In genomic region chr11:66082936-66083698, GRCh38 we compare ENCODE assay signal across 10 cellular contexts. TPM values are rescaled to one million over a fixed set of nuclear protein-coding genes. Genes with fewer than 3 reads are reported as not detected.
DNase-seq lines count a peak whose midpoint lies in the region; ATAC-seq and TF ChIP-seq lines count a peak whose summit lies in the region.
"Had no signal": no experiment of that assay in that cellular context is flagged by ENCODE, and none has a peak within 500 bp of the region (broad histone marks: within the 10 kb centered on the region; RNA-seq: fewer than 3 reads in every experiment).

No MANE protein-coding gene starts in this region.

- 44 to 46% methylated on average over 4 of the region's 4 CpGs for WGBS in transverse colon (ENCODE audit: low coverage in 1 of 2), 2 donors

- peaks cover 23 to 54% (median 40%) of the 10 kb centered on the region in 4 donors for H3K4me1 ChIP-seq in transverse colon

- H3K27me3 Mint-ChIP-seq in activated B cell treated with CpG ODN at 0.5 μM for 24 hours, result no peaks in the 10 kb centered on the region
- no peaks in the 10 kb centered on the region for H3K27me3 Mint-ChIP-seq in memory B cell

- CTCF ChIA-PET in activated B cell treated with CpG ODN at 0.5 μM for 24 hours (lab: Charles Lee), result interaction anchor here (1.0 kb wide), 1 partner anchor 14 kb away, joined by 3 read pairs; no protein-coding TSS in a partner anchor

- H3K4me1 Mint-ChIP-seq in activated B cell treated with CpG ODN at 0.5 μM for 24 hours, result peaks cover 94% of the 10 kb centered on the region
- peaks cover 55% of the 10 kb centered on the region for H3K4me1 Mint-ChIP-seq in memory B cell

- H3K36me3 Mint-ChIP-seq in activated B cell treated with CpG ODN at 0.5 μM for 24 hours (ENCODE audit: low read depth) (peaks cover 8% of the 10 kb centered on the region), memory B cell (peaks cover 12% of the 10 kb centered on the region)

- ATAC-seq in activated B cell treated with CpG ODN at 0.5 μM for 24 hours (ENCODE audit: low read depth) (no peak), memory B cell (ENCODE audit: low read depth) (no peak), GM18498 (IDR thresholded peaks at IDR 0.05; ENCODE audit: unreplicated experiment) (no peak)

- no peak for TF ChIP-seq POLR2A in transverse colon (IDR thresholded peaks at IDR 0.05)

- H3K27me3 ChIP-seq in transverse colon, result no peaks in the 10 kb centered on the region

- TF ChIP-seq CTCF in activated B cell treated with CpG ODN at 0.5 μM for 24 hours (IDR thresholded peaks at IDR 0.05) (no peak), transverse colon (IDR thresholded peaks at IDR 0.05) (no peak)

- no peak overlapping the region for H3K27ac ChIP-seq in transverse colon

- DNase-seq in DMS 273 (lab: John Stamatoyannopoulos, UW; ENCODE audit: unreplicated experiment) (peak; percentile 91), NCI-H1694 (lab: John Stamatoyannopoulos, UW) (peak; percentile 14), activated B cell treated with CpG ODN at 0.5 μM for 24 hours (no peak), memory B cell (ENCODE audit: low spot score in 2 of 2) (no peak), transverse colon (no peak), T-helper 2 cell (no peak)
- DNase-seq in stimulated activated naive CD4-positive, alpha-beta T cell (lab: John Stamatoyannopoulos, UW), result no peak
- DNase-seq: activated CD4-positive, CD25-positive, alpha-beta regulatory T cell had no signal

- no peaks in the 10 kb centered on the region for H3K9me3 ChIP-seq in transverse colon

- H3K27ac Mint-ChIP-seq in activated B cell treated with CpG ODN at 0.5 μM for 24 hours (peak overlapping the region; percentile 55), memory B cell (peak overlapping the region; percentile 77)

- in situ Hi-C loops in transverse colon (cut with MboI; ENCODE audit: low pct_ligation_motif_present in 1 of 4, low pct_unique_long_range_greater_than_20kb in 1 of 4, low sequenced_read_pairs in 3 of 4), result no loop called here

- no peaks in the 10 kb centered on the region for H3K9me3 Mint-ChIP-seq in activated B cell treated with CpG ODN at 0.5 μM for 24 hours
- no peaks in the 10 kb centered on the region for H3K9me3 Mint-ChIP-seq in memory B cell

- POLR2A ChIA-PET in activated B cell treated with CpG ODN at 0.5 μM for 24 hours (lab: Charles Lee), result interaction anchor here (1.1 to 5.4 kb wide), 2 partner anchors 12 to 13 kb away, joined by 3 to 59 read pairs; partner anchors contain the start of gene PACS1

- TF ChIP-seq EP300 in transverse colon (IDR thresholded peaks at IDR 0.05; ENCODE audit: low read depth), result no peak

- no peaks in the 10 kb centered on the region for H3K36me3 ChIP-seq in transverse colon

- no peak overlapping the region for H3K4me3 ChIP-seq in transverse colon

- H3K4me3 Mint-ChIP-seq in activated B cell treated with CpG ODN at 0.5 μM for 24 hours, result no peak overlapping the region
- peak overlapping the region; percentile 22 for H3K4me3 Mint-ChIP-seq in memory B cell

- intact Hi-C loops in activated B cell treated with CpG ODN at 0.5 μM for 24 hours (cut with micrococcal nuclease), result no loop called here
- intact Hi-C loops in transverse colon (cut with DNase I; ENCODE audit: low total_unique reads), result no loop called here

RNA-seq across cellular contexts. Expression of gene PACS1, which starts 13.0 kb away (rescaled TPM):
- total RNA-seq in activated B cell treated with CpG ODN at 0.5 μM for 24 hours (118 and 121 TPM in 2 replicates), transverse colon (10 to 100 TPM in 3 of 4 donors, 1 to 10 TPM in 1; 9.8 to 52.0 (median 27.2) TPM)

RNA-seq across cellular contexts. Expression of gene SF3B2, which starts 31.0 kb away (rescaled TPM):
- total RNA-seq in activated B cell treated with CpG ODN at 0.5 μM for 24 hours, result 198 and 219 TPM in 2 replicates
- 100 to 1,000 TPM in 3 of 4 donors, 10 to 100 TPM in 1; 71.8 to 152 (median 137) TPM for total RNA-seq in transverse colon

RNA-seq across cellular contexts. Expression of gene GAL3ST3, which starts 34.2 kb away (rescaled TPM):
- total RNA-seq in activated B cell treated with CpG ODN at 0.5 μM for 24 hours, result not detected in 2 replicates
- not detected for total RNA-seq in transverse colon

RNA-seq across cellular contexts. Expression of gene CATSPER1, which starts 56.8 kb away (rescaled TPM):
- not detected in 2 replicates for total RNA-seq in activated B cell treated with CpG ODN at 0.5 μM for 24 hours
- total RNA-seq in transverse colon, result not detected
- total RNA-seq: skeletal muscle tissue had no signal

Comparison
In these comparisons a context has a peak if more than half of its experiments do, and no peak if none do; other contexts are left out.
1. DNase-seq: peak in DMS 273 (single experiment) and NCI-H1694 (single experiment); none in activated B cell treated with CpG ODN at 0.5 μM for 24 hours (single experiment), memory B cell (0 of 2), transverse colon (single experiment), stimulated activated naive CD4-positive, alpha-beta T cell (0 of 6) and T-helper 2 cell (0 of 5).